26 cellular contexts compared by ENCODE assay signal in genomic region chr1:65946376-65946775, GRCh38.
"Had no signal": no experiment of that assay in that cellular context is flagged by ENCODE, and none has a peak within 500 bp of the region (broad histone marks: within the 10 kb centered on the region; RNA-seq: fewer than 3 reads in every experiment).

No MANE protein-coding gene starts in this region.

- H2AFZ ChIP-seq: hepatocyte, parathyroid adenoma had no signal

- FAIRE-seq: endometrium, kidney had no signal

- H3K9ac ChIP-seq: parathyroid adenoma had no signal

- H3K27ac ChIP-seq: esophagus squamous epithelium, gastrocnemius medialis, hepatocyte, neutrophil, parathyroid adenoma, transverse colon, upper lobe of right lung, uterus had no signal

- H3K9me3 ChIP-seq: esophagus squamous epithelium, gastrocnemius medialis, mucosa of descending colon, neutrophil, upper lobe of right lung, uterus had no signal

- DNase-seq: cortex of kidney; effector memory CD8-positive, alpha-beta T cell; erythroblast; esophagus squamous epithelium; gastrocnemius medialis; head of caudate nucleus; kidney; mucosa of descending colon; naive B cell; stimulated activated CD4-positive, alpha-beta T cell treated with anti-CD3 and anti-CD28 coated beads, Interleukin-12 subunit alpha, Interleukin-12 subunit beta, amount 100 ng/mL, for 4 hours; stimulated activated CD4-positive, alpha-beta T cell treated with anti-CD3 and anti-CD28 coated beads, Interleukin-1b, Interleukin-23, amount 100 ng/mL, for 48 hours; stimulated activated CD4-positive, alpha-beta T cell treated with anti-CD3 and anti-CD28 coated beads, Interleukin-4, amount 100 ng/mL, for 1 hour; stimulated activated CD8-positive, alpha-beta memory T cell treated with anti-CD3 and anti-CD28 coated beads, Interleukin-4, amount 100 ng/mL, for 48 hours; stimulated activated naive CD4-positive, alpha-beta T cell treated with Interleukin-2 at 50 U/mL for 16 hours; transverse colon; upper lobe of right lung; uterus had no signal

- H3K4me1 ChIP-seq: esophagus squamous epithelium, gastrocnemius medialis, parathyroid adenoma, uterus had no signal

- H3K79me2 ChIP-seq: hepatocyte, parathyroid adenoma had no signal

- H3K4me2 ChIP-seq: hepatocyte, smooth muscle cell had no signal

- H3K27me3 ChIP-seq: esophagus squamous epithelium, gastrocnemius medialis, hepatocyte, neutrophil, transverse colon, upper lobe of right lung, uterus had no signal

- ATAC-seq: effector memory CD8-positive, alpha-beta T cell; gastrocnemius medialis; left lobe of liver; mucosa of descending colon; natural killer cell treated with Interleukin-12 subunit alpha and Interleukin-12 subunit beta and Interleukin-15 and Interleukin-18, amount 100 ng/mL, for 72 hours; sciatic nerve; upper lobe of right lung had no signal

- H3K4me3 ChIP-seq: esophagus squamous epithelium, gastrocnemius medialis, hepatocyte, lung, mucosa of descending colon, smooth muscle cell, transverse colon, upper lobe of right lung, uterus had no signal

- H3K36me3 ChIP-seq: esophagus squamous epithelium, gastrocnemius medialis, neutrophil, transverse colon, upper lobe of right lung, uterus had no signal
